In the genomic region with DNA sequence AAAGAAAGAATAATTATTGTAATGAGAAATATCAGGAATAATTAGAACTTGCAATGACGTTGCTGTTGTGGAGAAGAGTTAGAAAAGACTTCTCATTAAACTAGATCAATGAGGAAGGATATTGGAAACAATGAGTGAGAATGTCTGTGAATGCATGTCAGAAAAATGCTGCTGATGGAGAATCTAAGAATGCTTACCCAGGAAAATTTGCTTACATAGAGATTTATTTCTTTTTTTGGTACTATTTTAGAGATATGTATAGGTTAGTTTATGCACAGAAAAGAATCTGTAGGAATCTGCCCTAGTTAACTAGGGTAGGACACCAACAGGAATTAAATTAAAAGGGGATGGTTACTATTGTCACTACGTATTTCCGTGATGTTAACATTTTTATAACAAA, we compare ENCODE assay signal across 8 cellular contexts.
"Had no signal": no experiment of that assay in that cellular context is flagged by ENCODE, and none has a peak within 500 bp of the region (broad histone marks: within the 10 kb centered on the region; RNA-seq: fewer than 3 reads in every experiment).

No MANE protein-coding gene starts in this region.

- ATAC-seq: GM12878 had no signal

- FAIRE-seq: G401.6, GM12878, GM12891, GM12892, GM18507, GM19239 had no signal

- DNase-seq: GDM1, GF-D8 had no signal

- H3K4me3 ChIP-seq: GM12878 had no signal
